In genomic region chr22:42610211-42610610, GRCh38 we compare ENCODE assay signal across 14 cellular contexts. TPM values are rescaled to one million over a fixed set of nuclear protein-coding genes. Genes with fewer than 3 reads are reported as not detected.
DNase-seq lines count a peak whose midpoint lies in the region; ATAC-seq and TF ChIP-seq lines count a peak whose summit lies in the region.
"Had no signal": no experiment of that assay in that cellular context is flagged by ENCODE, and none has a peak within 500 bp of the region (broad histone marks: within the 10 kb centered on the region; RNA-seq: fewer than 3 reads in every experiment).

No MANE protein-coding gene starts in this region.

- peak overlapping the region in 3 of 4 donors; percentile 67 to 78 (median 69) for H3K27ac ChIP-seq in gastroesophageal sphincter
- H3K27ac ChIP-seq: brain microvascular endothelial cell, testis had no signal

- H3K27me3 Mint-ChIP-seq in T-helper 1 cell treated with Interleukin-12 subunit alpha and Interleukin-12 subunit beta and Interleukin-4 antibody, amounts not matched to agents 30 μg/mL and 1 μg/mL, for 36 hours (ENCODE audit: low read depth): no peaks in the 10 kb centered on the region
- peaks cover 5% of the 10 kb centered on the region for H3K27me3 Mint-ChIP-seq in activated naive CD8-positive, alpha-beta T cell treated with anti-CD3 and anti-CD28 coated beads for 36 hours
- no peaks in the 10 kb centered on the region for H3K27me3 Mint-ChIP-seq in effector memory CD8-positive, alpha-beta T cell

- peaks cover 4 to 85% (median 47%) of the 10 kb centered on the region in 3 donors for H3K4me1 ChIP-seq in gastroesophageal sphincter

- peaks cover 32% of the 10 kb centered on the region for H3K4me1 Mint-ChIP-seq in T-helper 1 cell treated with Interleukin-12 subunit alpha and Interleukin-12 subunit beta and Interleukin-4 antibody, amounts not matched to agents 30 μg/mL and 1 μg/mL, for 36 hours (ENCODE audit: low read depth)
- H3K4me1 Mint-ChIP-seq in activated naive CD8-positive, alpha-beta T cell treated with anti-CD3 and anti-CD28 coated beads for 36 hours: peaks cover 65% of the 10 kb centered on the region
- H3K4me1 Mint-ChIP-seq in stimulated activated effector memory CD8-positive, alpha-beta T cell treated with anti-CD3 and anti-CD28 coated beads, Interleukin-12 subunit alpha, Interleukin-12 subunit beta, amount 100 ng/mL, for 72 hours: peaks cover 62% of the 10 kb centered on the region
- H3K4me1 Mint-ChIP-seq in effector memory CD8-positive, alpha-beta T cell (ENCODE audit: low read depth in 2 of 2): peaks cover 53 to 57% of the 10 kb centered on the region in 2 donors

- no peak overlapping the region for H3K4me3 Mint-ChIP-seq in T-helper 1 cell treated with Interleukin-12 subunit alpha and Interleukin-12 subunit beta and Interleukin-4 antibody, amounts not matched to agents 30 μg/mL and 1 μg/mL, for 36 hours
- H3K4me3 Mint-ChIP-seq in activated naive CD8-positive, alpha-beta T cell treated with anti-CD3 and anti-CD28 coated beads for 36 hours: no peak overlapping the region
- no peak overlapping the region for H3K4me3 Mint-ChIP-seq in stimulated activated effector memory CD8-positive, alpha-beta T cell treated with anti-CD3 and anti-CD28 coated beads, Interleukin-12 subunit alpha, Interleukin-12 subunit beta, amount 100 ng/mL, for 72 hours
- peak overlapping the region in 1 of 2 donors; percentile 33 for H3K4me3 Mint-ChIP-seq in effector memory CD8-positive, alpha-beta T cell

- no peak for TF ChIP-seq POLR2A in gastroesophageal sphincter (IDR thresholded peaks at IDR 0.05)

- 0 to 29% methylated on average over 1 of the region's 5 CpGs for WGBS in gastroesophageal sphincter (ENCODE audit: low coverage in 1 of 2), 2 donors

- no peaks in the 10 kb centered on the region for H3K9me3 ChIP-seq in gastroesophageal sphincter
- H3K9me3 ChIP-seq: SK-N-SH, testis had no signal

- peaks cover 16% of the 10 kb centered on the region for H3K36me3 Mint-ChIP-seq in T-helper 1 cell treated with Interleukin-12 subunit alpha and Interleukin-12 subunit beta and Interleukin-4 antibody, amounts not matched to agents 30 μg/mL and 1 μg/mL, for 36 hours (ENCODE audit: low read depth)
- H3K36me3 Mint-ChIP-seq in activated naive CD8-positive, alpha-beta T cell treated with anti-CD3 and anti-CD28 coated beads for 36 hours: peaks cover 36% of the 10 kb centered on the region
- peaks cover 94% of the 10 kb centered on the region for H3K36me3 Mint-ChIP-seq in stimulated activated effector memory CD8-positive, alpha-beta T cell treated with anti-CD3 and anti-CD28 coated beads, Interleukin-12 subunit alpha, Interleukin-12 subunit beta, amount 100 ng/mL, for 72 hours
- peaks cover 72% of the 10 kb centered on the region for H3K36me3 Mint-ChIP-seq in effector memory CD8-positive, alpha-beta T cell (ENCODE audit: insufficient read depth)

- H3K27me3 ChIP-seq in gastroesophageal sphincter: no peaks in the 10 kb centered on the region
- H3K27me3 ChIP-seq: brain microvascular endothelial cell, testis had no signal

- in situ Hi-C loops in G401 (cut with HindIII; ENCODE audit: low sequenced_read_pairs): no loop called here

- no peaks in the 10 kb centered on the region for H3K9me3 Mint-ChIP-seq in T-helper 1 cell treated with Interleukin-12 subunit alpha and Interleukin-12 subunit beta and Interleukin-4 antibody, amounts not matched to agents 30 μg/mL and 1 μg/mL, for 36 hours
- no peaks in the 10 kb centered on the region for H3K9me3 Mint-ChIP-seq in activated naive CD8-positive, alpha-beta T cell treated with anti-CD3 and anti-CD28 coated beads for 36 hours
- no peaks in the 10 kb centered on the region for H3K9me3 Mint-ChIP-seq in stimulated activated effector memory CD8-positive, alpha-beta T cell treated with anti-CD3 and anti-CD28 coated beads, Interleukin-12 subunit alpha, Interleukin-12 subunit beta, amount 100 ng/mL, for 72 hours
- H3K9me3 Mint-ChIP-seq in effector memory CD8-positive, alpha-beta T cell: no peaks in the 10 kb centered on the region

- no peak overlapping the region for H3K4me3 ChIP-seq in gastroesophageal sphincter
- H3K4me3 ChIP-seq: testis had no signal

- no peak for ATAC-seq in gastroesophageal sphincter
- ATAC-seq in stimulated activated effector memory CD8-positive, alpha-beta T cell treated with anti-CD3 and anti-CD28 coated beads, Interleukin-12 subunit alpha, Interleukin-12 subunit beta, amount 100 ng/mL, for 72 hours: no peak
- ATAC-seq in effector memory CD8-positive, alpha-beta T cell (replicated peaks): no peak

- DNase-seq in T-helper 1 cell (no peak), G401 (ENCODE audit: low spot score) (no peak), NCI-H82 treated with DMSO at 0.1 percent for 48 hours (lab: John Stamatoyannopoulos, UW; ENCODE audit: unreplicated experiment) (no peak)
- DNase-seq in activated naive CD8-positive, alpha-beta T cell treated with anti-CD3 and anti-CD28 coated beads for 36 hours: no peak
- no peak for DNase-seq in stimulated activated effector memory CD8-positive, alpha-beta T cell treated with anti-CD3 and anti-CD28 coated beads, Interleukin-12 subunit alpha, Interleukin-12 subunit beta, amount 100 ng/mL, for 72 hours (ENCODE audit: low spot score in 2 of 2)
- DNase-seq in effector memory CD8-positive, alpha-beta T cell: no peak
- DNase-seq: 8988T, brain microvascular endothelial cell, NCI-H1105, NCI-H526, SK-N-SH, testis had no signal

- H3K27ac Mint-ChIP-seq in T-helper 1 cell treated with Interleukin-12 subunit alpha and Interleukin-12 subunit beta and Interleukin-4 antibody, amounts not matched to agents 30 μg/mL and 1 μg/mL, for 36 hours: peak overlapping the region; percentile 36
- H3K27ac Mint-ChIP-seq in activated naive CD8-positive, alpha-beta T cell treated with anti-CD3 and anti-CD28 coated beads for 36 hours: peak overlapping the region; percentile 38
- peak overlapping the region; percentile 60 for H3K27ac Mint-ChIP-seq in stimulated activated effector memory CD8-positive, alpha-beta T cell treated with anti-CD3 and anti-CD28 coated beads, Interleukin-12 subunit alpha, Interleukin-12 subunit beta, amount 100 ng/mL, for 72 hours
- no peak overlapping the region for H3K27ac Mint-ChIP-seq in effector memory CD8-positive, alpha-beta T cell

- H3K36me3 ChIP-seq in gastroesophageal sphincter: peaks cover 0 to 13% of the 10 kb centered on the region in 2 donors
- H3K36me3 ChIP-seq: brain microvascular endothelial cell had no signal

- TF ChIP-seq CTCF in gastroesophageal sphincter (IDR thresholded peaks at IDR 0.05): no peak

- TF ChIP-seq EP300 in gastroesophageal sphincter (IDR thresholded peaks at IDR 0.05): no peak

RNA-seq across cellular contexts. Expression of gene POLDIP3, which starts 4.5 kb away (rescaled TPM):
- 10 to 100 TPM; 71.7 to 72.0 TPM for total RNA-seq in activated naive CD8-positive, alpha-beta T cell treated with anti-CD3 and anti-CD28 coated beads for 36 hours
- total RNA-seq in gastroesophageal sphincter: 10 to 100 TPM; 30.6 to 50.7 (median 37.2) TPM
- 11.1 and 14.7 TPM in 2 replicates for total RNA-seq in G401 (2014; rRNA removed; shearing (Covaris generic))

RNA-seq across cellular contexts. Expression of gene ATP5MGL, which starts 30.2 kb away (rescaled TPM):
- under 1 TPM; 0.37 to 0.56 TPM for total RNA-seq in activated naive CD8-positive, alpha-beta T cell treated with anti-CD3 and anti-CD28 coated beads for 36 hours
- 1 to 10 TPM in 1 of 4 donors, not detected in 3; 1.8 TPM for total RNA-seq in gastroesophageal sphincter
- total RNA-seq in G401 (2014; rRNA removed; shearing (Covaris generic)): not detected in 2 replicates

RNA-seq across cellular contexts. Expression of gene CYB5R3, which starts 39.0 kb away (rescaled TPM):
- total RNA-seq in activated naive CD8-positive, alpha-beta T cell treated with anti-CD3 and anti-CD28 coated beads for 36 hours: 10 to 100 TPM; 62.7 to 64.3 TPM
- total RNA-seq in gastroesophageal sphincter: 100 to 1,000 TPM; 127 to 268 (median 155) TPM
- 39.0 and 44.6 TPM in 2 replicates for total RNA-seq in G401 (2014; rRNA removed; shearing (Covaris generic))

RNA-seq across cellular contexts. Expression of gene SERHL2, which starts 56.5 kb away (rescaled TPM):
- total RNA-seq in activated naive CD8-positive, alpha-beta T cell treated with anti-CD3 and anti-CD28 coated beads for 36 hours: 1 to 10 TPM; 2.1 to 2.3 TPM
- 1 to 10 TPM in 3 of 4 donors, under 1 TPM in 1; 0.94 to 7.7 (median 4.6) TPM for total RNA-seq in gastroesophageal sphincter
- not detected in 2 replicates for total RNA-seq in G401 (2014; rRNA removed; shearing (Covaris generic))

Comparison
In these comparisons a context has a peak if more than half of its experiments do, and no peak if none do; other contexts are left out.
1. H3K27ac Mint-ChIP-seq: peak in T-helper 1 cell treated with Interleukin-12 subunit alpha and Interleukin-12 subunit beta and Interleukin-4 antibody, amounts not matched to agents 30 μg/mL and 1 μg/mL, for 36 hours (single experiment), activated naive CD8-positive, alpha-beta T cell treated with anti-CD3 and anti-CD28 coated beads for 36 hours (single experiment) and stimulated activated effector memory CD8-positive, alpha-beta T cell treated with anti-CD3 and anti-CD28 coated beads, Interleukin-12 subunit alpha, Interleukin-12 subunit beta, amount 100 ng/mL, for 72 hours (single experiment); none in effector memory CD8-positive, alpha-beta T cell (0 of 2).